19 cellular contexts compared by ENCODE assay signal in genomic region chr2:220220009-220220408, GRCh38.
"Had no signal": no experiment of that assay in that cellular context is flagged by ENCODE, and none has a peak within 500 bp of the region (broad histone marks: within the 10 kb centered on the region; RNA-seq: fewer than 3 reads in every experiment).

No MANE protein-coding gene starts in this region.

- H3K36me3 ChIP-seq: brain microvascular endothelial cell had no signal

- H3K27me3 ChIP-seq: brain microvascular endothelial cell had no signal

- H3K4me3 Mint-ChIP-seq: activated CD4-positive, alpha-beta T cell treated with anti-CD3 and anti-CD28 coated beads, Interleukin-2, amount 10 ng/mL, durations not matched to agents 24 days and 14 days; activated CD8-positive, alpha-beta memory T cell treated with anti-CD3 and anti-CD28 coated beads, Interleukin-2, amount 10 ng/mL, durations not matched to agents 7 days and 5 days; activated naive CD4-positive, alpha-beta T cell treated with anti-CD3 and anti-CD28 coated beads for 36 hours; activated naive CD8-positive, alpha-beta T cell treated with anti-CD3 and anti-CD28 coated beads for 36 hours; activated T-cell treated with anti-CD3 and anti-CD28 coated beads, Interleukin-2, amount 50 U/mL, for 24 hours; IgD-negative memory B cell; T-helper 1 cell treated with Interleukin-12 subunit alpha and Interleukin-12 subunit beta and Interleukin-4 antibody, amounts not matched to agents 30 μg/mL and 1 μg/mL, for 36 hours had no signal

- H3K27ac ChIP-seq: brain microvascular endothelial cell had no signal

- H3K27me3 Mint-ChIP-seq: activated CD4-positive, alpha-beta T cell treated with anti-CD3 and anti-CD28 coated beads, Interleukin-2, amount 10 ng/mL, durations not matched to agents 24 days and 14 days; activated CD8-positive, alpha-beta memory T cell treated with anti-CD3 and anti-CD28 coated beads, Interleukin-2, amount 10 ng/mL, durations not matched to agents 7 days and 5 days; activated naive CD8-positive, alpha-beta T cell treated with anti-CD3 and anti-CD28 coated beads for 36 hours; activated T-cell treated with anti-CD3 and anti-CD28 coated beads, Interleukin-2, amount 50 U/mL, for 24 hours; IgD-negative memory B cell had no signal

- H3K4me1 Mint-ChIP-seq: activated CD4-positive, alpha-beta T cell treated with anti-CD3 and anti-CD28 coated beads, Interleukin-2, amount 10 ng/mL, durations not matched to agents 24 days and 14 days; activated CD8-positive, alpha-beta memory T cell treated with anti-CD3 and anti-CD28 coated beads, Interleukin-2, amount 10 ng/mL, durations not matched to agents 7 days and 5 days; activated naive CD8-positive, alpha-beta T cell treated with anti-CD3 and anti-CD28 coated beads for 36 hours; IgD-negative memory B cell had no signal

- H3K27ac Mint-ChIP-seq: activated CD4-positive, alpha-beta T cell treated with anti-CD3 and anti-CD28 coated beads, Interleukin-2, amount 10 ng/mL, durations not matched to agents 24 days and 14 days; activated CD8-positive, alpha-beta memory T cell treated with anti-CD3 and anti-CD28 coated beads, Interleukin-2, amount 10 ng/mL, durations not matched to agents 7 days and 5 days; activated naive CD4-positive, alpha-beta T cell treated with anti-CD3 and anti-CD28 coated beads for 36 hours; activated naive CD8-positive, alpha-beta T cell treated with anti-CD3 and anti-CD28 coated beads for 36 hours; activated T-cell treated with anti-CD3 and anti-CD28 coated beads, Interleukin-2, amount 50 U/mL, for 24 hours; IgD-negative memory B cell; T-helper 1 cell treated with Interleukin-12 subunit alpha and Interleukin-12 subunit beta and Interleukin-4 antibody, amounts not matched to agents 30 μg/mL and 1 μg/mL, for 36 hours had no signal

- DNase-seq: activated CD4-positive, alpha-beta T cell treated with anti-CD3 and anti-CD28 coated beads, Interleukin-2, amount 10 ng/mL, durations not matched to agents 24 days and 14 days; activated CD4-positive, alpha-beta T cell treated with anti-CD3 and anti-CD28 coated beads, Interleukin-2, amount 50 U/mL, for 48 hours; activated CD4-positive, CD25-positive, alpha-beta regulatory T cell treated with anti-CD3 and anti-CD28 coated beads, Interleukin-2, amount 50 U/mL, for 72 hours; activated CD8-positive, alpha-beta memory T cell treated with anti-CD3 and anti-CD28 coated beads, Interleukin-2, amount 10 ng/mL, durations not matched to agents 7 days and 5 days; activated gamma-delta T cell; activated naive CD4-positive, alpha-beta T cell treated with anti-CD3 and anti-CD28 coated beads for 36 hours; activated naive CD8-positive, alpha-beta T cell treated with anti-CD3 and anti-CD28 coated beads for 36 hours; activated T-cell treated with anti-CD3 and anti-CD28 coated beads, Interleukin-2, amount 50 U/mL, for 24 hours; brain microvascular endothelial cell; KG1; NCI-H1092; NCI-H1930; NCI-H2171; NCI-H2227 treated with DMSO at 0.1 percent for 48 hours; NCI-H446 treated with DMSO at 0.1 percent for 48 hours; NCI-H526 treated with DMSO at 0.1 percent for 48 hours; SHP77 treated with DMSO at 0.1 percent for 48 hours had no signal

- H3K36me3 Mint-ChIP-seq: activated CD8-positive, alpha-beta memory T cell treated with anti-CD3 and anti-CD28 coated beads, Interleukin-2, amount 10 ng/mL, durations not matched to agents 7 days and 5 days; activated naive CD8-positive, alpha-beta T cell treated with anti-CD3 and anti-CD28 coated beads for 36 hours; IgD-negative memory B cell had no signal

- H3K9me3 Mint-ChIP-seq: activated CD4-positive, alpha-beta T cell treated with anti-CD3 and anti-CD28 coated beads, Interleukin-2, amount 10 ng/mL, durations not matched to agents 24 days and 14 days; activated naive CD4-positive, alpha-beta T cell treated with anti-CD3 and anti-CD28 coated beads for 36 hours; activated naive CD8-positive, alpha-beta T cell treated with anti-CD3 and anti-CD28 coated beads for 36 hours; activated T-cell treated with anti-CD3 and anti-CD28 coated beads, Interleukin-2, amount 50 U/mL, for 24 hours; T-helper 1 cell treated with Interleukin-12 subunit alpha and Interleukin-12 subunit beta and Interleukin-4 antibody, amounts not matched to agents 30 μg/mL and 1 μg/mL, for 36 hours had no signal
